31 cellular contexts compared by ENCODE assay signal in genomic region chr6:1946583-1946982, GRCh38.
"Had no signal": no experiment of that assay in that cellular context is flagged by ENCODE, and none has a peak within 500 bp of the region (broad histone marks: within the 10 kb centered on the region; RNA-seq: fewer than 3 reads in every experiment).

No MANE protein-coding gene starts in this region.

- H3K4me3 Mint-ChIP-seq: activated CD4-positive, alpha-beta memory T cell treated with anti-CD3 and anti-CD28 coated beads for 36 hours; activated CD4-positive, alpha-beta T cell treated with anti-CD3 and anti-CD28 coated beads for 36 hours; activated CD4-positive, alpha-beta T cell treated with anti-CD3 and anti-CD28 coated beads, Interleukin-2, amount 10 ng/mL, durations not matched to agents 24 days and 14 days; activated CD8-positive, alpha-beta memory T cell treated with anti-CD3 and anti-CD28 coated beads, Interleukin-2, amount 10 ng/mL, durations not matched to agents 7 days and 5 days; activated CD8-positive, alpha-beta T cell treated with anti-CD3 and anti-CD28 coated beads, Interleukin-2, amount 10 ng/mL, durations not matched to agents 7 days and 5 days; activated naive CD4-positive, alpha-beta T cell treated with anti-CD3 and anti-CD28 coated beads, Interleukin-2, amount 10 ng/mL, durations not matched to agents 7 days and 5 days; activated naive CD8-positive, alpha-beta T cell treated with anti-CD3 and anti-CD28 coated beads, Interleukin-2, amount 10 ng/mL, durations not matched to agents 7 days and 5 days; activated T-helper 1 cell treated with anti-CD3 and anti-CD28 coated beads, Interleukin-12 subunit alpha, Interleukin-12 subunit beta, Interleukin-2, Interleukin-4 antibody, amounts not matched to agents 30 ng/mL and 10 ng/mL and 1 ng/mL, durations not matched to agents 14 hours and 24 hours and 36 hours; brain; central memory CD8-positive, alpha-beta T cell; dendritic cell treated with granulocyte-macrophage colony-stimulating factor and Interleukin-4, amounts not matched to agents 40 ng/mL and 50 ng/mL, for 4 days; endodermal cell had no signal

- DNase-seq: activated CD4-positive, alpha-beta memory T cell treated with anti-CD3 and anti-CD28 coated beads for 36 hours; activated CD4-positive, alpha-beta T cell treated with anti-CD3 and anti-CD28 coated beads for 36 hours; activated CD4-positive, alpha-beta T cell treated with anti-CD3 and anti-CD28 coated beads, Interleukin-2, amount 10 ng/mL, durations not matched to agents 24 days and 14 days; activated CD4-positive, CD25-positive, alpha-beta regulatory T cell; activated CD4-positive, CD25-positive, alpha-beta regulatory T cell treated with anti-CD3 and anti-CD28 coated beads, Interleukin-2, amount 50 U/mL, for 72 hours; activated CD8-positive, alpha-beta memory T cell treated with anti-CD3 and anti-CD28 coated beads, Interleukin-2, amount 10 ng/mL, durations not matched to agents 7 days and 5 days; activated CD8-positive, alpha-beta memory T cell treated with anti-CD3 and anti-CD28 coated beads, Interleukin-2, amount 50 U/mL, for 4 hours; activated CD8-positive, alpha-beta T cell treated with anti-CD3 and anti-CD28 coated beads, Interleukin-2, amount 10 ng/mL, durations not matched to agents 7 days and 5 days; activated gamma-delta T cell; activated naive CD4-positive, alpha-beta T cell; activated naive CD4-positive, alpha-beta T cell treated with anti-CD3 and anti-CD28 coated beads, Interleukin-2, amount 10 ng/mL, durations not matched to agents 7 days and 5 days; activated naive CD8-positive, alpha-beta T cell treated with anti-CD3 and anti-CD28 coated beads, Interleukin-2, amount 10 ng/mL, durations not matched to agents 7 days and 5 days; activated T-cell treated with anti-CD3 and anti-CD28 coated beads, Interleukin-2, amount 50 U/mL, for 1 hour; activated T-cell treated with anti-CD3 and anti-CD28 coated beads, Interleukin-2, amount 50 U/mL, for 48 hours; dorsolateral prefrontal cortex; effector memory CD4-positive, alpha-beta T cell; endodermal cell; erythroblast; esophagus squamous epithelium; head of caudate nucleus; hippocampal formation; T-helper 2 cell had no signal

- H3K27ac Mint-ChIP-seq: activated CD4-positive, alpha-beta memory T cell treated with anti-CD3 and anti-CD28 coated beads for 36 hours; activated CD4-positive, alpha-beta T cell treated with anti-CD3 and anti-CD28 coated beads for 36 hours; activated CD4-positive, alpha-beta T cell treated with anti-CD3 and anti-CD28 coated beads, Interleukin-2, amount 10 ng/mL, durations not matched to agents 24 days and 14 days; activated CD8-positive, alpha-beta memory T cell treated with anti-CD3 and anti-CD28 coated beads, Interleukin-2, amount 10 ng/mL, durations not matched to agents 7 days and 5 days; activated CD8-positive, alpha-beta T cell treated with anti-CD3 and anti-CD28 coated beads, Interleukin-2, amount 10 ng/mL, durations not matched to agents 7 days and 5 days; activated naive CD4-positive, alpha-beta T cell treated with anti-CD3 and anti-CD28 coated beads, Interleukin-2, amount 10 ng/mL, durations not matched to agents 7 days and 5 days; activated naive CD4-positive, alpha-beta T cell treated with anti-CD3 and anti-CD28 coated beads, Interleukin-2, amount 50 U/mL, for 72 hours; activated naive CD8-positive, alpha-beta T cell treated with anti-CD3 and anti-CD28 coated beads, Interleukin-2, amount 10 ng/mL, durations not matched to agents 7 days and 5 days; activated T-helper 1 cell treated with anti-CD3 and anti-CD28 coated beads, Interleukin-12 subunit alpha, Interleukin-12 subunit beta, Interleukin-2, Interleukin-4 antibody, amounts not matched to agents 30 ng/mL and 10 ng/mL and 1 ng/mL, durations not matched to agents 14 hours and 24 hours and 36 hours; brain; dendritic cell treated with granulocyte-macrophage colony-stimulating factor and Interleukin-4, amounts not matched to agents 40 ng/mL and 50 ng/mL, for 4 days; endodermal cell had no signal

- H3K36me3 Mint-ChIP-seq: activated CD8-positive, alpha-beta memory T cell treated with anti-CD3 and anti-CD28 coated beads, Interleukin-2, amount 10 ng/mL, durations not matched to agents 7 days and 5 days; activated naive CD4-positive, alpha-beta T cell treated with anti-CD3 and anti-CD28 coated beads, Interleukin-2, amount 10 ng/mL, durations not matched to agents 7 days and 5 days; brain had no signal

- H3K4me3 ChIP-seq: ascending aorta, breast epithelium, coronary artery, dorsolateral prefrontal cortex, esophagus squamous epithelium had no signal

- H3K9me3 Mint-ChIP-seq: activated CD4-positive, alpha-beta memory T cell treated with anti-CD3 and anti-CD28 coated beads for 36 hours; activated CD4-positive, alpha-beta T cell treated with anti-CD3 and anti-CD28 coated beads, Interleukin-2, amount 10 ng/mL, durations not matched to agents 24 days and 14 days; activated naive CD4-positive, alpha-beta T cell treated with anti-CD3 and anti-CD28 coated beads, Interleukin-2, amount 10 ng/mL, durations not matched to agents 7 days and 5 days; activated naive CD4-positive, alpha-beta T cell treated with anti-CD3 and anti-CD28 coated beads, Interleukin-2, amount 50 U/mL, for 72 hours; activated naive CD8-positive, alpha-beta T cell treated with anti-CD3 and anti-CD28 coated beads, Interleukin-2, amount 10 ng/mL, durations not matched to agents 7 days and 5 days; activated T-helper 1 cell treated with anti-CD3 and anti-CD28 coated beads, Interleukin-12 subunit alpha, Interleukin-12 subunit beta, Interleukin-2, Interleukin-4 antibody, amounts not matched to agents 30 ng/mL and 10 ng/mL and 1 ng/mL, durations not matched to agents 14 hours and 24 hours and 36 hours; brain; central memory CD8-positive, alpha-beta T cell; dendritic cell treated with granulocyte-macrophage colony-stimulating factor and Interleukin-4, amounts not matched to agents 40 ng/mL and 50 ng/mL, for 4 days; endodermal cell had no signal

- H3K27ac ChIP-seq: ascending aorta, breast epithelium, coronary artery, dorsolateral prefrontal cortex, esophagus squamous epithelium had no signal

- H3K4me1 Mint-ChIP-seq: activated CD4-positive, alpha-beta T cell treated with anti-CD3 and anti-CD28 coated beads for 36 hours; activated CD4-positive, alpha-beta T cell treated with anti-CD3 and anti-CD28 coated beads, Interleukin-2, amount 10 ng/mL, durations not matched to agents 24 days and 14 days; activated CD8-positive, alpha-beta memory T cell treated with anti-CD3 and anti-CD28 coated beads, Interleukin-2, amount 10 ng/mL, durations not matched to agents 7 days and 5 days; activated naive CD4-positive, alpha-beta T cell treated with anti-CD3 and anti-CD28 coated beads, Interleukin-2, amount 10 ng/mL, durations not matched to agents 7 days and 5 days; activated naive CD8-positive, alpha-beta T cell treated with anti-CD3 and anti-CD28 coated beads, Interleukin-2, amount 10 ng/mL, durations not matched to agents 7 days and 5 days; brain had no signal

- H3K4me1 ChIP-seq: ascending aorta, breast epithelium had no signal

- H3K27me3 Mint-ChIP-seq: activated CD4-positive, alpha-beta memory T cell treated with anti-CD3 and anti-CD28 coated beads for 36 hours; activated CD4-positive, alpha-beta T cell treated with anti-CD3 and anti-CD28 coated beads for 36 hours; activated CD4-positive, alpha-beta T cell treated with anti-CD3 and anti-CD28 coated beads, Interleukin-2, amount 10 ng/mL, durations not matched to agents 24 days and 14 days; activated CD8-positive, alpha-beta memory T cell treated with anti-CD3 and anti-CD28 coated beads, Interleukin-2, amount 10 ng/mL, durations not matched to agents 7 days and 5 days; activated naive CD4-positive, alpha-beta T cell treated with anti-CD3 and anti-CD28 coated beads, Interleukin-2, amount 10 ng/mL, durations not matched to agents 7 days and 5 days; activated naive CD8-positive, alpha-beta T cell treated with anti-CD3 and anti-CD28 coated beads, Interleukin-2, amount 10 ng/mL, durations not matched to agents 7 days and 5 days; brain; central memory CD8-positive, alpha-beta T cell; dendritic cell treated with granulocyte-macrophage colony-stimulating factor and Interleukin-4, amounts not matched to agents 40 ng/mL and 50 ng/mL, for 4 days had no signal

- ATAC-seq: activated CD4-positive, alpha-beta T cell treated with anti-CD3 and anti-CD28 coated beads for 36 hours; activated CD8-positive, alpha-beta memory T cell treated with anti-CD3 and anti-CD28 coated beads, Interleukin-2, amount 10 ng/mL, durations not matched to agents 7 days and 5 days; activated CD8-positive, alpha-beta T cell treated with anti-CD3 and anti-CD28 coated beads, Interleukin-2, amount 10 ng/mL, durations not matched to agents 7 days and 5 days; activated naive CD4-positive, alpha-beta T cell treated with anti-CD3 and anti-CD28 coated beads, Interleukin-2, amount 50 U/mL, for 72 hours had no signal

- H3K36me3 ChIP-seq: ascending aorta, breast epithelium, esophagus squamous epithelium had no signal

- FAIRE-seq: frontal cortex had no signal

- H3K27me3 ChIP-seq: ascending aorta, breast epithelium, esophagus squamous epithelium had no signal

- H3K9me3 ChIP-seq: ascending aorta, breast epithelium, esophagus squamous epithelium had no signal
